ENCODE assay signal across 8 cellular contexts in the genomic region with DNA sequence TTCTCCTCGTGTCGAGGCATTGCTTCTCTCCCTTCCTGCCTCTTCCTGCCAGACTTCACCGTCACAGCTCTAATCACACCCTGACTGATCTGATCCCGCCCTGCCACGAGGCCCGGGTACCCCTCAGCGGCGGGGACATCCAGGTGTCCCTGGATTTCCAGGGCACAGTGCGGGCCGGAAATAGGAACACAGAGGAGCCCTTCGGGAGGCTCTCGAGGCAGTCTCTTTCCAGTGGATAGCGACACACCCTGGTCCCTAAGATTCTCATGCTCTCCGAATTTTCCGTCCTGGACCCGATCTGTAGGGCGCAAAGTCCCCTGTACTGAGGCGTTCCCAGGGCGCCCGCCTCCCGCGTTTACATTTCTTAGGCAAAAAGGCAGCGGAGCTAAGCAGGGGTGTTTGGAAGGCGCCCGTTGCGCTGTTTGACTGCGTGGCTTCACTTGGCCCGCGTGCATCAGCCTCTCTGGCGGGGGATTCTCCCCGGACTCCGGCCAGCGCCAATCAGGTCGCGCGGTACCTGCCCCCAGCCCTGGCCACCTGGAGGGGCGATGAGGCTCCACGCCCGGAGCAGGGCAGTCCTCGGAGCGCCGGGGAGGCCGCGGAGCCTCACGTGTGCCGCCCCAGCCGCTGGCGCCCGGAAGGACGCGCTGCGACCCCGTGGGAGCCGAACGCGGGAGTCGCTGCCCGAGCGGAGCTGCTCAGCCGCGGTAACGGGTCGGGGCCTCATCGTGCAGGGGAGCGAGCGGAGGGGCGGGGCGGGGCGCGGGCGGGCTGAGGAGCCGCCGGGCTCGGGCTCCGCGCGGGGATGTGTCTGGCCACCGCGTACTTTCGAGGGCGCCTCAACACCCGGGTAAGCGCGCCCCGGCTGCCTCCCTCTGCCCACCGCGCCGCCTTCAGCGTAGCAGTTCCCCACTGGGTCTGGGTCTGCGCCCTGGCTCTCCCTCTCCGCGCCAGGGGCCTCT. TPM values are rescaled to one million over a fixed set of nuclear protein-coding genes. Genes with fewer than 3 reads are reported as not detected.
DNase-seq lines count a peak whose midpoint lies in the region; ATAC-seq lines count a peak whose summit lies in the region.

Gene FAM163A, plus strand, starts transcription at position 575 of the 962 bp plus-strand sequence. CDS start 69,807 bp downstream, outside the sequence.

- H3K4me1 Mint-ChIP-seq in activated CD8-positive, alpha-beta memory T cell treated with anti-CD3 and anti-CD28 coated beads, Interleukin-2, amount 10 ng/mL, durations not matched to agents 7 days and 5 days: peaks cover 6% of the 10 kb centered on the region

- no peaks in the 10 kb centered on the region for H3K36me3 ChIP-seq in thymus (ENCODE audit: control insufficient read depth, insufficient read depth)

- H3K9me3 Mint-ChIP-seq in activated CD8-positive, alpha-beta memory T cell treated with anti-CD3 and anti-CD28 coated beads, Interleukin-2, amount 10 ng/mL, durations not matched to agents 7 days and 5 days (ENCODE audit: low read depth): no peaks in the 10 kb centered on the region

- peak within 1 kb of the TSS; percentile 29 for H3K4me3 ChIP-seq in thymus (ENCODE audit: low read length)

- no peaks in the 10 kb centered on the region for H3K36me3 Mint-ChIP-seq in activated CD8-positive, alpha-beta memory T cell treated with anti-CD3 and anti-CD28 coated beads, Interleukin-2, amount 10 ng/mL, durations not matched to agents 7 days and 5 days

- H3K4me3 Mint-ChIP-seq in activated CD8-positive, alpha-beta memory T cell treated with anti-CD3 and anti-CD28 coated beads, Interleukin-2, amount 10 ng/mL, durations not matched to agents 7 days and 5 days: no peak within 1 kb of the TSS

- H3K4me1 ChIP-seq in thymus (ENCODE audit: control insufficient read depth, insufficient read depth, low read length): no peaks in the 10 kb centered on the region

- H3K27me3 ChIP-seq in thymus (ENCODE audit: control insufficient read depth, insufficient read depth): peaks cover 57% of the 10 kb centered on the region

- H3K9me3 ChIP-seq in thymus (ENCODE audit: control insufficient read depth): no peaks in the 10 kb centered on the region

- H3K27me3 Mint-ChIP-seq in activated CD8-positive, alpha-beta memory T cell treated with anti-CD3 and anti-CD28 coated beads, Interleukin-2, amount 10 ng/mL, durations not matched to agents 7 days and 5 days: peaks cover 80% of the 10 kb centered on the region

- no peak for ATAC-seq in activated CD8-positive, alpha-beta memory T cell treated with anti-CD3 and anti-CD28 coated beads, Interleukin-2, amount 10 ng/mL, durations not matched to agents 7 days and 5 days
- ATAC-seq in left lobe of liver (peak; percentile 29), GM19467 (IDR thresholded peaks at IDR 0.05; ENCODE audit: unreplicated experiment) (no peak), GM18511 (IDR thresholded peaks at IDR 0.05; ENCODE audit: unreplicated experiment) (no peak)

- H3K27ac ChIP-seq in thymus (ENCODE audit: low read depth): peak within 1 kb of the TSS; percentile 47

- 2% methylated on average over 92 of the region's 92 CpGs for WGBS in thymus

- peak; percentile 57 for DNase-seq in activated CD8-positive, alpha-beta memory T cell treated with anti-CD3 and anti-CD28 coated beads for 24 hours
- DNase-seq in activated CD8-positive, alpha-beta memory T cell treated with anti-CD3 and anti-CD28 coated beads, Interleukin-2, amount 10 ng/mL, durations not matched to agents 7 days and 5 days: no peak
- DNase-seq in activated naive CD4-positive, alpha-beta T cell treated with anti-CD3 and anti-CD28 coated beads, Interleukin-2, amount 50 U/mL, for 16 hours: peak; percentile 17
- DNase-seq in left lobe of liver (ENCODE audit: low spot score) (no peak), cerebellar cortex (ENCODE audit: low spot score) (no peak)

- CTCF ChIA-PET in activated CD8-positive, alpha-beta memory T cell treated with anti-CD3 and anti-CD28 coated beads, Interleukin-2, amount 10 ng/mL, durations not matched to agents 7 days and 5 days (lab: Charles Lee): interaction anchor here (1.2 kb wide), 1 partner anchor 72 kb away, joined by 4 read pairs; no protein-coding TSS in a partner anchor

- no peak within 1 kb of the TSS for H3K27ac Mint-ChIP-seq in activated CD8-positive, alpha-beta memory T cell treated with anti-CD3 and anti-CD28 coated beads, Interleukin-2, amount 10 ng/mL, durations not matched to agents 7 days and 5 days

RNA-seq across cellular contexts. Expression of gene FAM163A, which starts in this region (rescaled TPM):
- total RNA-seq in activated CD8-positive, alpha-beta memory T cell treated with anti-CD3 and anti-CD28 coated beads, Interleukin-2, amount 10 ng/mL, durations not matched to agents 7 days and 5 days: not detected
- 0.05 TPM for total RNA-seq in left lobe of liver
- polyA plus RNA-seq in thymus: 3.2 TPM

Comparison
In these comparisons a context has a peak if more than half of its experiments do, and no peak if none do; other contexts are left out.
1. DNase-seq: peak in activated CD8-positive, alpha-beta memory T cell treated with anti-CD3 and anti-CD28 coated beads for 24 hours (single experiment) and activated naive CD4-positive, alpha-beta T cell treated with anti-CD3 and anti-CD28 coated beads, Interleukin-2, amount 50 U/mL, for 16 hours (single experiment); none in activated CD8-positive, alpha-beta memory T cell treated with anti-CD3 and anti-CD28 coated beads, Interleukin-2, amount 10 ng/mL, durations not matched to agents 7 days and 5 days (single experiment), left lobe of liver (single experiment) and cerebellar cortex (single experiment).
2. Peak in ATAC-seq in left lobe of liver; RNA of the gene not detected or under 1 TPM.